1 cellular context compared by ENCODE assay signal in genomic region chr12:45235087-45236025, GRCh38.
A peak's percentile ranks its signal among the peaks of the same experiment; 100 is the strongest.
TF ChIP-seq lines count a peak whose summit lies in the region.

No MANE protein-coding gene starts in this region.

TF ChIP-seq in IMR-90, 13 proteins besides CTCF, POLR2A, EP300 and RAD21 (continued from another document):
- TF ChIP-seq, protein P1, sequence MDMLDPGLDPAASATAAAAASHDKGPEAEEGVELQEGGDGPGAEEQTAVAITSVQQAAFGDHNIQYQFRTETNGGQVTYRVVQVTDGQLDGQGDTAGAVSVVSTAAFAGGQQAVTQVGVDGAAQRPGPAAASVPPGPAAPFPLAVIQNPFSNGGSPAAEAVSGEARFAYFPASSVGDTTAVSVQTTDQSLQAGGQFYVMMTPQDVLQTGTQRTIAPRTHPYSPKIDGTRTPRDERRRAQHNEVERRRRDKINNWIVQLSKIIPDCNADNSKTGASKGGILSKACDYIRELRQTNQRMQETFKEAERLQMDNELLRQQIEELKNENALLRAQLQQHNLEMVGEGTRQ (IDR thresholded peaks at IDR 0.05; ENCODE audit: low read depth, low read length): no peak
- TF ChIP-seq MAZ (IDR thresholded peaks at IDR 0.05; ENCODE audit: borderline replicate concordance, low read depth, low read length): no peak
- no peak for TF ChIP-seq CEBPB (IDR thresholded peaks at IDR 0.05; ENCODE audit: low read depth, low read length)
- 0 out of 2 replicates have a peak, but pooled peaks have one; percentile 14 for TF ChIP-seq FOS (IDR thresholded peaks at IDR 0.05; ENCODE audit: low read depth, low read length)
- no peak for TF ChIP-seq RFX5 (IDR thresholded peaks at IDR 0.05; ENCODE audit: low read depth, low read length)
- TF ChIP-seq SMC3 (IDR thresholded peaks at IDR 0.05; ENCODE audit: low read depth, low read length): no peak; the same call in 1 of the 2 replicates
